Comparison of ENCODE assay signal across 8 cellular contexts in the genomic region with DNA sequence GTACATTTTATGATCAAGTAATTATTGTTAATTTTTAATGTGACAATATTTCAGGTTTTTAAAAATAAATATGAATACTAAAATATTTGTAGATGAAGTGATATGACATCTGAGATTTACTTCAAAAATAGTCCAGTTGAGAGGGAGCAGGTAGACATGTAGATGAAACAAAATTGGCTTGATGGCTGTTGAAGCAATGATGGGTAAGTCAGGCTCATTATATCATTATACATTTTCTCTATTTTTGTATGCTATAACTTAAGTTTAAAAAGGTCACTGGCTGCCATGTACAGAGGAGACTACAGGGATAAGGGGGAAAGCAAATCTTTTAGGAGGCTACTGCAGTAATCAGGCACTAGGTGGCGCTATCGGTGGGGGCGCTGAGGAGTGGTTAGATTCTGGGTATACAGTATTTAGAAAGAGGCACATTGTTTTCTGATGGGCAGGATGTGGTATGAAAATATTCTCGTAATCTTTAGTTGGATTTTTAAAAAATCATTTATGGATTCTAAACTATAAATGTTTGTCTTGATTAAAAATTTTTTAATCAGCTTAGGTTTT.
DNase-seq lines count a peak whose midpoint lies in the region; ATAC-seq and TF ChIP-seq lines count a peak whose summit lies in the region.

No MANE protein-coding gene starts in this region.

- H2BK120ac ChIP-seq in IMR-90 (ENCODE audit: low read depth, low read length), result no peak overlapping the region

- H3K4me3 ChIP-seq in IMR-90 (ENCODE audit: insufficient read depth, low read depth, low read length), result no peak overlapping the region
- no peak overlapping the region for H3K4me3 ChIP-seq in sigmoid colon

- no peak overlapping the region for H3K4ac ChIP-seq in IMR-90 (ENCODE audit: low read depth, low read length)

- H4K5ac ChIP-seq in IMR-90 (ENCODE audit: low read depth, low read length), result no peak overlapping the region

- H2AK5ac ChIP-seq in IMR-90 (ENCODE audit: low read depth, low read length), result no peak overlapping the region

- H2BK20ac ChIP-seq in IMR-90 (ENCODE audit: low read depth, low read length), result no peak overlapping the region

- H3K4me2 ChIP-seq in IMR-90 (ENCODE audit: low read depth, low read length), result no peak overlapping the region

- TF ChIP-seq POLR2A in IMR-90 (IDR thresholded peaks at IDR 0.05; ENCODE audit: low read depth, low read length) (no peak), sigmoid colon (IDR thresholded peaks at IDR 0.05) (no peak)

- no peak overlapping the region for H3K23ac ChIP-seq in IMR-90 (ENCODE audit: low read depth, low read length)

- WGBS in IMR-90 (ENCODE audit: extremely low coverage in 2 of 2, insufficient read length in 1 of 2), 2 experiments, result no CpG with 5 or more reads among the region's 4 CpGs
- WGBS in sigmoid colon, 2 donors, result 20 to 34% methylated on average over 4 of the region's 4 CpGs

- intact Hi-C loops in IMR-90 (cut with micrococcal nuclease) (loop anchor here (1.0 to 2.0 kb wide), 2 partner anchors 103 to 659 kb away; no protein-coding TSS in a partner anchor), sigmoid colon (cut with DNase I) (loop anchor here (10.0 kb wide), 1 partner anchor 113 kb away; no protein-coding TSS in a partner anchor)

- H3K4me1 Mint-ChIP-seq in glutamatergic neuron (ENCODE audit: low read depth, unreplicated experiment), result peaks cover 8% of the 10 kb centered on the region

- H2AK9ac ChIP-seq in IMR-90 (replicated peaks; ENCODE audit: low read depth, low read length, poor library complexity), result no peak overlapping the region

- H3K9me3 Mint-ChIP-seq in glutamatergic neuron (ENCODE audit: unreplicated experiment), result peaks cover 2% of the 10 kb centered on the region

- H3K14ac ChIP-seq in IMR-90 (replicated peaks; ENCODE audit: low read depth, low read length), result no peak overlapping the region

- H4K8ac ChIP-seq in IMR-90 (ENCODE audit: low read depth in 2 of 2, low read length in 2 of 2), result no peak overlapping the region

- POLR2A ChIA-PET in IMR-90 (lab: Charles Lee; ENCODE audit: unreplicated experiment), result no interaction called here

- DNase-seq in ELF-1 (ENCODE audit: low read depth, low spot score), result peak; percentile 86
- peak; percentile 44 for DNase-seq in IMR-90
- peak; percentile 79 for DNase-seq in RKO (ENCODE audit: low spot score)
- DNase-seq in activated effector memory CD4-positive, alpha-beta T cell treated with Interleukin-2 at 50 U/mL for 16 hours, result peak; percentile 18
- DNase-seq in glutamatergic neuron, result peak; percentile 83
- no peak for DNase-seq in sigmoid colon
- no peak for DNase-seq in middle frontal gyrus (ENCODE audit: extremely low spot score, low spot score)

- H3K56ac ChIP-seq in IMR-90 (ENCODE audit: extremely low read depth, insufficient read depth, low read length), result no peak overlapping the region

- H2BK15ac ChIP-seq in IMR-90 (ENCODE audit: low read depth, low read length), result no peak overlapping the region

- no peak overlapping the region for H2BK5ac ChIP-seq in IMR-90 (ENCODE audit: low read depth, low read length, poor library complexity, severe bottlenecking)

- TF ChIP-seq EP300 in sigmoid colon (IDR thresholded peaks at IDR 0.05), result no peak

- in situ Hi-C loops in IMR-90 (cut with MboI; ENCODE audit: low sequenced_read_pairs), result loop anchor here (25.0 kb wide), 2 partner anchors 460 to 1135 kb away; a partner anchor contains a TSS

- TF ChIP-seq RAD21 in IMR-90 (IDR thresholded peaks at IDR 0.05; ENCODE audit: low read length), result peak; percentile 75

- H3K36me3 Mint-ChIP-seq in glutamatergic neuron (ENCODE audit: unreplicated experiment), result peaks cover 4% of the 10 kb centered on the region

- H3K4me1 ChIP-seq in IMR-90 (ENCODE audit: control insufficient read depth, insufficient read depth, low read length) (peaks cover 2% of the 10 kb centered on the region; the same call in 1 of the 2 replicates), sigmoid colon (no peaks in the 10 kb centered on the region)

- H3K18ac ChIP-seq in IMR-90 (ENCODE audit: low read depth, low read length), result no peak overlapping the region

- no peaks in the 10 kb centered on the region for H3K9me1 ChIP-seq in IMR-90 (ENCODE audit: insufficient read depth, low read length)

- H3K36me3 ChIP-seq in IMR-90 (ENCODE audit: control insufficient read depth, insufficient read depth, low read length), result peaks cover 2% of the 10 kb centered on the region; the same call in 1 of the 2 replicates
- H3K36me3 ChIP-seq in sigmoid colon, result peaks cover 0 to 3% (median 0%) of the 10 kb centered on the region in 4 donors

- H3K9me3 ChIP-seq in IMR-90 (ENCODE audit: control insufficient read depth, insufficient read depth, low read length) (no peaks in the 10 kb centered on the region), sigmoid colon (no peaks in the 10 kb centered on the region)

- H2AFZ ChIP-seq in IMR-90 (replicated peaks; ENCODE audit: low read length, poor library complexity), result no peak overlapping the region

- TF ChIP-seq CTCF in IMR-90 (conservative IDR thresholded peaks at IDR 0.05; ENCODE audit: low read depth, low read length) (peak; percentile 80), glutamatergic neuron (IDR thresholded peaks at IDR 0.05; ENCODE audit: partially characterized antibody, unreplicated experiment) (peak; percentile 92), sigmoid colon (IDR thresholded peaks at IDR 0.05) (peak in 3 of 4 experiments; percentile 34 to 48 (median 47))

- no peak overlapping the region for H3K27ac Mint-ChIP-seq in glutamatergic neuron (ENCODE audit: unreplicated experiment)

- H3K27me3 ChIP-seq in IMR-90 (ENCODE audit: control insufficient read depth, insufficient read depth, low read length) (no peaks in the 10 kb centered on the region), sigmoid colon (no peaks in the 10 kb centered on the region)

- H3K27ac ChIP-seq in IMR-90 (ENCODE audit: insufficient read depth, low read length) (no peak overlapping the region), sigmoid colon (no peak overlapping the region)

- no peak overlapping the region for H4K91ac ChIP-seq in IMR-90 (ENCODE audit: insufficient read depth, low read depth, low read length)

- no peaks in the 10 kb centered on the region for H3K79me1 ChIP-seq in IMR-90 (ENCODE audit: low read depth in 1 of 2, low read length in 2 of 2)

- BruUV-seq in IMR-90 (replicated peaks; lab: Mats Ljungman, UMichigan), result no TSS peak

- no peaks in the 10 kb centered on the region for H3K27me3 Mint-ChIP-seq in glutamatergic neuron (ENCODE audit: unreplicated experiment)

- ATAC-seq in GM21515 (IDR thresholded peaks at IDR 0.05; ENCODE audit: unreplicated experiment) (peak; percentile 90), IMR-90 (ENCODE audit: low read depth) (peak; percentile 67)

- no peak overlapping the region for H3K4me3 Mint-ChIP-seq in glutamatergic neuron (ENCODE audit: unreplicated experiment)

- CTCF ChIA-PET in IMR-90 (lab: Yijun Ruan, JAX), result interaction anchor here (0.6 to 2.2 kb wide), 5 partner anchors 18 to 1303 kb away, joined by 3 to 11 read pairs (median 3); no protein-coding TSS in a partner anchor

- no peaks in the 10 kb centered on the region for H4K20me1 ChIP-seq in IMR-90 (ENCODE audit: insufficient read depth, low read length)

- dilution Hi-C loops in IMR-90 (cut with HindIII; ENCODE audit: low sequenced_read_pairs, unreplicated experiment), result no loop called here

- H3K9ac ChIP-seq in IMR-90 (ENCODE audit: low read depth, low read length), result no peak overlapping the region

TF ChIP-seq in IMR-90, 13 proteins besides CTCF, POLR2A, EP300 and RAD21:
- TF ChIP-seq, protein P1, sequence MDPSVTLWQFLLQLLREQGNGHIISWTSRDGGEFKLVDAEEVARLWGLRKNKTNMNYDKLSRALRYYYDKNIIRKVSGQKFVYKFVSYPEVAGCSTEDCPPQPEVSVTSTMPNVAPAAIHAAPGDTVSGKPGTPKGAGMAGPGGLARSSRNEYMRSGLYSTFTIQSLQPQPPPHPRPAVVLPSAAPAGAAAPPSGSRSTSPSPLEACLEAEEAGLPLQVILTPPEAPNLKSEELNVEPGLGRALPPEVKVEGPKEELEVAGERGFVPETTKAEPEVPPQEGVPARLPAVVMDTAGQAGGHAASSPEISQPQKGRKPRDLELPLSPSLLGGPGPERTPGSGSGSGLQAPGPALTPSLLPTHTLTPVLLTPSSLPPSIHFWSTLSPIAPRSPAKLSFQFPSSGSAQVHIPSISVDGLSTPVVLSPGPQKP (IDR thresholded peaks at IDR 0.05; ENCODE audit: borderline replicate concordance, low read depth, low read length), result no peak
- TF ChIP-seq MAZ (IDR thresholded peaks at IDR 0.05; ENCODE audit: borderline replicate concordance, low read depth, low read length) (peak; percentile 69), SMC3 (IDR thresholded peaks at IDR 0.05; ENCODE audit: low read depth, low read length) (peak; percentile 74)

Comparison
In these comparisons a context has a peak if more than half of its experiments do, and no peak if none do; other contexts are left out.
1. DNase-seq: peak in ELF-1 (single experiment), IMR-90 (single experiment), RKO (single experiment), activated effector memory CD4-positive, alpha-beta T cell treated with Interleukin-2 at 50 U/mL for 16 hours (single experiment) and glutamatergic neuron (single experiment); none in sigmoid colon (single experiment) and middle frontal gyrus (single experiment).
2. Peak in every context shown above with its lines, with median percentiles within 50 percentile points of each other: CTCF ChIP-seq.